Comparison of ENCODE assay signal across 8 cellular contexts in the genomic region with DNA sequence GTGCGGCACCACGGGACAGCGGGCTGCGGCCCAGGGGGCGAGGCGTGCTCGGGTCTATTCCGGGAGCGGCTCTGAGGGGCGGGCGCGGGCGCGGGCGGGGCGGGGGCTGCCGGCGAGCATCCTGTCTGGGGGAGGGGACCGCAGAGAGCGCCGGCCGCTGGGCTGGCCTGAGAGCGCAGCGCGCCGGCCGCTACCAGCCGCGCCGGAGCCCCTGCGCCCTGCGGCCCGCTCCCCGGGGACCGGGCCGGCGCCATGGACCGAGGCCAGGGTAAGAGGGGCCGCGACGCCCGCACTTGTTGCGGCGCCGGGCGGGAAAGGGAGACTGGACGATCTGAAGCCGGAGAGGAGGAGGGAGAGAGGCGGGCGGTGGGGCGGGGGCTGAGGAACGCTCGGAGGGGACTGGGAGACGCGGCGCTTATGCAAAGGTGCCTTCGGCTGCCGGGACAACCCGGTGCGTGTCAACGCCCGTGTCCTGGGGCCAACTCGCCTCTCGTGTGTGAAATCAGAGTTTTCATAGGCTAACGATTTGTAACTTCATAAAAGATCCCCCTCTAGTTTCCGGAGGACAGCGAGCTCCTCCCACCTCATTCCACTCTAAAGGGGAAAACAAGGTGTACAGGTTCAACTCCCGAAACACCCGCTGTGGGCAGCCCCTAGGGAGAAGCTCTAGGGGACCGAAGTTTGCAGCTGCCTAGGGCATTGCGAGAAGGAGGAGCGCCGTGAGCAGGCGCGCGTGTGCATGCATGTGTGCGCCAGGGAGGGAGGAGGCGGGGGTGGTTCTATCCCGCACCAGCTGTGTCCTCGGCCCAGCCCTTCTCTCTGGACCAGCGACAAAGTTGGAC. TPM values are rescaled to one million over a fixed set of nuclear protein-coding genes. Genes with fewer than 3 reads are reported as not detected.
DNase-seq lines count a peak whose midpoint lies in the region; ATAC-seq and TF ChIP-seq lines count a peak whose summit lies in the region.

A gene (plus strand): TSS at position 143 of the 842 bp plus-strand sequence. CDS start 110 bp downstream, at position 253.

- H3K4me3 Mint-ChIP-seq in osteocyte (ENCODE audit: unreplicated experiment), result peak within 1 kb of the TSS; percentile 90

- intact Hi-C loops in left cardiac atrium (cut with DNase I), result no loop called here

- no peak for TF ChIP-seq CTCF in osteocyte (IDR thresholded peaks at IDR 0.05)

- peaks cover 11% of the 10 kb centered on the region for H3K4me1 Mint-ChIP-seq in osteocyte (ENCODE audit: unreplicated experiment)

- peak; percentile 90 to 92 for ATAC-seq in left cardiac atrium
- no peak for ATAC-seq in GM21723 (IDR thresholded peaks at IDR 0.05; ENCODE audit: unreplicated experiment)
- no peak for ATAC-seq in HG03139 (IDR thresholded peaks at IDR 0.05; ENCODE audit: unreplicated experiment)

- peaks cover 17% of the 10 kb centered on the region for H3K9me3 Mint-ChIP-seq in osteocyte (ENCODE audit: unreplicated experiment)

- peak within 1 kb of the TSS; percentile 60 for H3K27ac Mint-ChIP-seq in osteocyte (ENCODE audit: unreplicated experiment)

- H3K27me3 Mint-ChIP-seq in osteocyte (ENCODE audit: unreplicated experiment), result no peaks in the 10 kb centered on the region

- DNase-seq in NOMO-1 treated with DMSO at 0.1 percent for 48 hours (lab: John Stamatoyannopoulos, UW; ENCODE audit: unreplicated experiment) (peak; percentile 8), NOMO-1 treated with dmso at 0.1 percent for 144 hours (lab: John Stamatoyannopoulos, UW; ENCODE audit: unreplicated experiment) (no peak), NCI-H69 (lab: John Stamatoyannopoulos, UW) (peak; percentile 59), astrocyte of the hippocampus (ENCODE audit: low read depth, low spot score) (peak; percentile 61), left cardiac atrium (peak; percentile 83), osteocyte (ENCODE audit: extremely low spot score, unreplicated experiment) (no peak)

- peaks cover 2% of the 10 kb centered on the region for H3K36me3 Mint-ChIP-seq in osteocyte (ENCODE audit: unreplicated experiment)

RNA-seq across cellular contexts. Expression of the gene that starts here (rescaled TPM):
- 10 to 100 TPM; 32.8 to 38.6 TPM for total RNA-seq in left cardiac atrium
- total RNA-seq in osteocyte, result 2.2 and 2.3 TPM in 2 replicates

Comparison
In these comparisons a context has a peak if more than half of its experiments do, and no peak if none do; other contexts are left out.
1. RNA of the gene that starts here (total RNA-seq): 32.8 to 38.6 TPM in left cardiac atrium; 2.2 to 2.3 TPM in osteocyte; every median in the first group is over 10 times any median in the second.
2. DNase-seq: peak in NOMO-1 treated with DMSO at 0.1 percent for 48 hours (single experiment), NCI-H69 (single experiment), astrocyte of the hippocampus (single experiment) and left cardiac atrium (single experiment); none in NOMO-1 treated with dmso at 0.1 percent for 144 hours (single experiment) and osteocyte (single experiment).
3. ATAC-seq: peak in left cardiac atrium (2 of 2); none in GM21723 (single experiment) and HG03139 (single experiment).